19 cellular contexts compared by ENCODE assay signal in the genomic region with DNA sequence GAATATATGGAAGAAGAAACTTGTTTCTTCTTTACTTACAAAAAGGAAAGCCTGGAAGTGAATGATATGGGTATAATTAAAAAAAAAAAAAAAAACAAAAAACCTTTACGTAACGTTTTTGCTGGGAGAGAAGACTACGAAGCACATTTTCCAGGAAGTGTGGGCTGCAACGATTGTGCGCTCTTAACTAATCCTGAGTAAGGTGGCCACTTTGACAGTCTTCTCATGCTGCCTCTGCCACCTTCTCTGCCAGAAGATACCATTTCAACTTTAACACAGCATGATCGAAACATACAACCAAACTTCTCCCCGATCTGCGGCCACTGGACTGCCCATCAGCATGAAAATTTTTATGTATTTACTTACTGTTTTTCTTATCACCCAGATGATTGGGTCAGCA. TPM values are rescaled to one million over a fixed set of nuclear protein-coding genes. Genes with fewer than 3 reads are reported as not detected.
A peak's percentile ranks its signal among the peaks of the same experiment; 100 is the strongest.
DNase-seq lines count a peak whose midpoint lies in the region; ATAC-seq, FAIRE-seq and TF ChIP-seq lines count a peak whose summit lies in the region.
"Had no signal": no experiment of that assay in that cellular context is flagged by ENCODE, and none has a peak within 500 bp of the region (broad histone marks: within the 10 kb centered on the region; RNA-seq: fewer than 3 reads in every experiment).

A gene (plus strand): TSS at position 190 of the 400 bp plus-strand sequence. CDS start 91 bp downstream, at position 281.

- peak within 1 kb of the TSS; percentile 65 to 93 (median 90) for H3K4me3 Mint-ChIP-seq in CD4-positive, CD25-positive, alpha-beta regulatory T cell
- H3K4me3 Mint-ChIP-seq in activated CD4-positive, alpha-beta memory T cell treated with anti-CD3 and anti-CD28 coated beads for 36 hours, result peak within 1 kb of the TSS; percentile 93
- peak within 1 kb of the TSS; percentile 47 to 77 for H3K4me3 Mint-ChIP-seq in effector memory CD8-positive, alpha-beta T cell
- H3K4me3 Mint-ChIP-seq: activated B cell treated with CpG ODN at 0.5 μM for 24 hours had no signal

- POLR2A ChIA-PET in activated CD4-positive, alpha-beta memory T cell treated with anti-CD3 and anti-CD28 coated beads for 36 hours (lab: Charles Lee), result interaction anchor here (0.9 to 5.6 kb wide), 6 partner anchors 7 to 71 kb away, joined by 3 to 61 read pairs (median 20); no protein-coding TSS in a partner anchor

- no peaks in the 10 kb centered on the region for H3K9me3 ChIP-seq in CD4-positive, CD25-positive, alpha-beta regulatory T cell (ENCODE audit: control insufficient read depth in 2 of 2, low read length in 2 of 2)
- H3K9me3 ChIP-seq in kidney (ENCODE audit: control insufficient read depth in 1 of 2, low read length in 2 of 2), result no peaks in the 10 kb centered on the region
- H3K9me3 ChIP-seq: MG63, neutrophil had no signal

- CTCF ChIA-PET in activated CD4-positive, alpha-beta memory T cell treated with anti-CD3 and anti-CD28 coated beads for 36 hours (lab: Charles Lee), result no interaction called here

- no peak for TF ChIP-seq POLR2A in GM12891 (IDR thresholded peaks at IDR 0.05; ENCODE audit: low read depth, low read length)

- H3K4me3 ChIP-seq in CD4-positive, CD25-positive, alpha-beta regulatory T cell (ENCODE audit: low read depth, low read length), result peak within 1 kb of the TSS; percentile 90
- H3K4me3 ChIP-seq in kidney (ENCODE audit: low read length in 2 of 2), result no peak within 1 kb of the TSS
- H3K4me3 ChIP-seq: MG63 had no signal

- H3K9me3 Mint-ChIP-seq in CD4-positive, CD25-positive, alpha-beta regulatory T cell, result no peaks in the 10 kb centered on the region
- no peaks in the 10 kb centered on the region for H3K9me3 Mint-ChIP-seq in activated CD4-positive, alpha-beta memory T cell treated with anti-CD3 and anti-CD28 coated beads for 36 hours
- H3K9me3 Mint-ChIP-seq in effector memory CD8-positive, alpha-beta T cell, result no peaks in the 10 kb centered on the region
- H3K9me3 Mint-ChIP-seq: activated B cell treated with CpG ODN at 0.5 μM for 24 hours had no signal

- H3K36me3 ChIP-seq in CD4-positive, CD25-positive, alpha-beta regulatory T cell (ENCODE audit: control insufficient read depth, insufficient read depth, low read length), result no peaks in the 10 kb centered on the region
- no peaks in the 10 kb centered on the region for H3K36me3 ChIP-seq in kidney (ENCODE audit: control insufficient read depth in 1 of 2, insufficient read depth in 2 of 2, low read length in 2 of 2)
- H3K36me3 ChIP-seq: MG63, neutrophil had no signal

- TF ChIP-seq CTCF in kidney (IDR thresholded peaks at IDR 0.05; ENCODE audit: borderline replicate concordance, extremely low read depth, insufficient read depth), result no peak

- peak in 1 of 3 donors; percentile 43 for DNase-seq in CD4-positive, CD25-positive, alpha-beta regulatory T cell
- DNase-seq in GM12891 (ENCODE audit: insufficient read length, low spot score) (no peak), medulla oblongata (ENCODE audit: extremely low spot score) (no peak), kidney (no peak)
- peak; percentile 69 for DNase-seq in activated CD4-positive, alpha-beta memory T cell treated with anti-CD3 and anti-CD28 coated beads for 36 hours
- no peak for DNase-seq in effector memory CD8-positive, alpha-beta T cell
- DNase-seq: activated B cell treated with CpG ODN at 0.5 μM for 24 hours, Calu3, foreskin keratinocyte, left cardiac atrium, MG63, NCI-H1694, NCI-H345, retina, RPMI8226 had no signal

- intact Hi-C loops in activated CD4-positive, alpha-beta memory T cell treated with anti-CD3 and anti-CD28 coated beads for 36 hours (cut with micrococcal nuclease), result loop anchor here (1.0 to 5.0 kb wide), 10 partner anchors 8 to 129 kb away; no protein-coding TSS in a partner anchor
- intact Hi-C loops in kidney (cut with DNase I), result no loop called here

- peaks cover 0 to 51% (median 21%) of the 10 kb centered on the region in 4 donors for H3K4me1 Mint-ChIP-seq in CD4-positive, CD25-positive, alpha-beta regulatory T cell
- H3K4me1 Mint-ChIP-seq in activated CD4-positive, alpha-beta memory T cell treated with anti-CD3 and anti-CD28 coated beads for 36 hours (ENCODE audit: low read depth), result peaks cover 47% of the 10 kb centered on the region
- peaks cover 12 to 14% of the 10 kb centered on the region in 2 donors for H3K4me1 Mint-ChIP-seq in effector memory CD8-positive, alpha-beta T cell (ENCODE audit: low read depth in 2 of 2)
- H3K4me1 Mint-ChIP-seq: activated B cell treated with CpG ODN at 0.5 μM for 24 hours had no signal

- ATAC-seq in CD4-positive, CD25-positive, alpha-beta regulatory T cell (ENCODE audit: low read depth in 2 of 2), result no peak
- no peak for ATAC-seq in effector memory CD8-positive, alpha-beta T cell (replicated peaks)
- ATAC-seq in GM19395 (IDR thresholded peaks at IDR 0.05; ENCODE audit: unreplicated experiment) (no peak), HG03432 (IDR thresholded peaks at IDR 0.05; ENCODE audit: unreplicated experiment) (no peak)
- ATAC-seq: foreskin keratinocyte, HepG2, left cardiac atrium had no signal

- no peaks in the 10 kb centered on the region for H3K27me3 Mint-ChIP-seq in CD4-positive, CD25-positive, alpha-beta regulatory T cell
- no peaks in the 10 kb centered on the region for H3K27me3 Mint-ChIP-seq in activated CD4-positive, alpha-beta memory T cell treated with anti-CD3 and anti-CD28 coated beads for 36 hours
- H3K27me3 Mint-ChIP-seq in effector memory CD8-positive, alpha-beta T cell, result no peaks in the 10 kb centered on the region
- H3K27me3 Mint-ChIP-seq: activated B cell treated with CpG ODN at 0.5 μM for 24 hours had no signal

- FAIRE-seq in GM12891 (lab: Jason Lieb, UNC), result peak; percentile 62
- no peak for FAIRE-seq in kidney (lab: Jason Lieb, UNC)
- FAIRE-seq: HepG2 had no signal

- no peak within 1 kb of the TSS for H3K9ac ChIP-seq in kidney (ENCODE audit: low read length in 2 of 2)

- peaks cover 19% of the 10 kb centered on the region for H3K4me1 ChIP-seq in CD4-positive, CD25-positive, alpha-beta regulatory T cell (ENCODE audit: control insufficient read depth, insufficient read depth, low read length, poor library complexity, severe bottlenecking)
- no peaks in the 10 kb centered on the region for H3K4me1 ChIP-seq in kidney (ENCODE audit: control insufficient read depth in 1 of 2, insufficient read depth in 1 of 2, low read depth in 1 of 2, low read length in 2 of 2)
- H3K4me1 ChIP-seq: foreskin keratinocyte had no signal

- peak within 1 kb of the TSS; percentile 79 to 92 (median 80) for H3K27ac Mint-ChIP-seq in CD4-positive, CD25-positive, alpha-beta regulatory T cell
- peak within 1 kb of the TSS; percentile 99 for H3K27ac Mint-ChIP-seq in activated CD4-positive, alpha-beta memory T cell treated with anti-CD3 and anti-CD28 coated beads for 36 hours
- H3K27ac Mint-ChIP-seq in effector memory CD8-positive, alpha-beta T cell, result peak within 1 kb of the TSS in 1 of 2 donors; percentile 68
- H3K27ac Mint-ChIP-seq: activated B cell treated with CpG ODN at 0.5 μM for 24 hours had no signal

- peak within 1 kb of the TSS; percentile 60 for H3K27ac ChIP-seq in CD4-positive, CD25-positive, alpha-beta regulatory T cell (ENCODE audit: insufficient read depth, low read length, poor library complexity, severe bottlenecking)
- no peak within 1 kb of the TSS for H3K27ac ChIP-seq in kidney (ENCODE audit: low read depth in 2 of 2, low read length in 2 of 2)
- H3K27ac ChIP-seq: foreskin keratinocyte, neutrophil had no signal

- no peaks in the 10 kb centered on the region for H3K27me3 ChIP-seq in CD4-positive, CD25-positive, alpha-beta regulatory T cell (ENCODE audit: control insufficient read depth, insufficient read depth, low read length)
- H3K27me3 ChIP-seq: foreskin keratinocyte, MG63, neutrophil had no signal

- H3K36me3 Mint-ChIP-seq in CD4-positive, CD25-positive, alpha-beta regulatory T cell, result peaks cover 11% of the 10 kb centered on the region
- H3K36me3 Mint-ChIP-seq in activated CD4-positive, alpha-beta memory T cell treated with anti-CD3 and anti-CD28 coated beads for 36 hours, result peaks cover 48% of the 10 kb centered on the region
- peaks cover 23% of the 10 kb centered on the region for H3K36me3 Mint-ChIP-seq in effector memory CD8-positive, alpha-beta T cell (ENCODE audit: insufficient read depth)

TF ChIP-seq in GM12891, 5 proteins besides CTCF, POLR2A, EP300 and RAD21:
- TF ChIP-seq TAF1 (IDR thresholded peaks at IDR 0.05; ENCODE audit: low read depth, low read length) (no peak), PAX5 (IDR thresholded peaks at IDR 0.05; ENCODE audit: insufficient read depth, low read length, severe bottlenecking) (no peak), SPI1 (IDR thresholded peaks at IDR 0.05; ENCODE audit: low read depth, low read length) (no peak), POLR2AphosphoS5 (IDR thresholded peaks at IDR 0.05; ENCODE audit: low read depth, low read length) (no peak), POU2F2 (IDR thresholded peaks at IDR 0.05; ENCODE audit: low read depth, low read length) (no peak)

RNA-seq across cellular contexts. Expression of the gene that starts here (rescaled TPM):
- total RNA-seq in CD4-positive, CD25-positive, alpha-beta regulatory T cell, result 24.0 TPM
- polyA plus RNA-seq in CD4-positive, CD25-positive, alpha-beta regulatory T cell, result 10 to 100 TPM in 2 of 4 donors, 1 to 10 TPM in 2; 7.6 to 25.0 (median 14.3) TPM
- 0.21 TPM for polyA plus RNA-seq in GM12891 (2012; ENCODE audit: low read depth, missing spikeins)
- total RNA-seq in activated CD4-positive, alpha-beta memory T cell treated with anti-CD3 and anti-CD28 coated beads for 36 hours, result 100 to 1,000 TPM; 153 to 155 TPM
- total RNA-seq in kidney, result 0.85 TPM
- polyA plus RNA-seq in kidney (ENCODE audit: insufficient read depth, low read depth, low replicate concordance), result 0.22 TPM
- total RNA-seq: activated B cell treated with CpG ODN at 0.5 μM for 24 hours, Calu3, foreskin keratinocyte, HepG2 had no signal
- polyA plus RNA-seq: foreskin keratinocyte, HepG2 had no signal

Comparison
In these comparisons a context has a peak if more than half of its experiments do, and no peak if none do; other contexts are left out.
1. RNA of the gene that starts here (total RNA-seq): 153 to 155 TPM in activated CD4-positive, alpha-beta memory T cell treated with anti-CD3 and anti-CD28 coated beads for 36 hours and 24.0 TPM in CD4-positive, CD25-positive, alpha-beta regulatory T cell (single experiment); 0.85 TPM in kidney (single experiment); every median in the first group is over 10 times any median in the second.
2. Peak in every context shown above with its lines, with median percentiles within 50 percentile points of each other: H3K4me3 Mint-ChIP-seq.